ENCODE assay signal across 1 cellular context in the genomic region with DNA sequence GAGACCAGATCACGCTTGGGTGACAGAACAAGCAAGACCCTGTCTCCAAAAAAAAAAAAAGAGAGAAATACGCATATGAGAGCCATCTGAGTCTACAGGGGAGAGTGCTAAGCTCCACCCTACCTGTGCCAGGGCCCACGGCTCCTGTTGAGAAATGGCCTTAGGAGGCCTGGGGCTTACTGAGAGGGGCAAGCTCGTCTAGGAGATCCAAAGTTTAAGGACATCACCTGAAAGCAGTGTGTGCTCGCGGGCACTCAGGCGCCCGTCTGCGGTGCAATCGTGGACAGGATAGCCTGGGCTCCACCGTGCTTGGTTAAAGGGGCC.
TF ChIP-seq lines count a peak whose summit lies in the region.

No MANE protein-coding gene starts in this region.

TF ChIP-seq in H1, 55 proteins besides CTCF, POLR2A, EP300 and RAD21:
- TF ChIP-seq JUN (IDR thresholded peaks at IDR 0.05; ENCODE audit: low read depth, low read length) = no peak
- TF ChIP-seq BCL11A (IDR thresholded peaks at IDR 0.05; ENCODE audit: low read depth in 2 of 2, low read length in 2 of 2) = no peak
- TF ChIP-seq PHF8 (conservative IDR thresholded peaks at IDR 0.05; ENCODE audit: low read depth, low read length) = no peak
- TF ChIP-seq, protein P1, sequence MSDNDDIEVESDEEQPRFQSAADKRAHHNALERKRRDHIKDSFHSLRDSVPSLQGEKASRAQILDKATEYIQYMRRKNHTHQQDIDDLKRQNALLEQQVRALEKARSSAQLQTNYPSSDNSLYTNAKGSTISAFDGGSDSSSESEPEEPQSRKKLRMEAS (IDR thresholded peaks at IDR 0.05) = no peak
- TF ChIP-seq NANOG (IDR thresholded peaks at IDR 0.05; ENCODE audit: insufficient read depth, low read depth, low read length, poor library complexity, severe bottlenecking) = no peak
- TF ChIP-seq CREB1 (IDR thresholded peaks at IDR 0.05) = no peak
- no peak for TF ChIP-seq TCF12 (IDR thresholded peaks at IDR 0.05; ENCODE audit: low read depth, low read length)
- no peak for TF ChIP-seq TEAD4 (IDR thresholded peaks at IDR 0.05; ENCODE audit: low read depth, low read length)
- no peak for TF ChIP-seq BACH1 (IDR thresholded peaks at IDR 0.05; ENCODE audit: low read length)
- TF ChIP-seq, protein P2, sequence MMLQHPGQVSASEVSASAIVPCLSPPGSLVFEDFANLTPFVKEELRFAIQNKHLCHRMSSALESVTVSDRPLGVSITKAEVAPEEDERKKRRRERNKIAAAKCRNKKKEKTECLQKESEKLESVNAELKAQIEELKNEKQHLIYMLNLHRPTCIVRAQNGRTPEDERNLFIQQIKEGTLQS (IDR thresholded peaks at IDR 0.05; ENCODE audit: insufficient read depth, low read depth, low read length) = no peak
- no peak for TF ChIP-seq POU5F1 (IDR thresholded peaks at IDR 0.05; ENCODE audit: low read depth, low read length)
